In genomic region chr11:81420668-81421550, GRCh38 we compare ENCODE assay signal across 19 cellular contexts.
DNase-seq lines count a peak whose midpoint lies in the region; ATAC-seq, FAIRE-seq and TF ChIP-seq lines count a peak whose summit lies in the region.
"Had no signal": no experiment of that assay in that cellular context is flagged by ENCODE, and none has a peak within 500 bp of the region (broad histone marks: within the 10 kb centered on the region; RNA-seq: fewer than 3 reads in every experiment).

No MANE protein-coding gene starts in this region.

- H3K27ac ChIP-seq in caudate nucleus (ENCODE audit: low read depth, low read length) (no peak overlapping the region), left lung (no peak overlapping the region), upper lobe of right lung (no peak overlapping the region)

- H3K27me3 ChIP-seq in left lung (no peaks in the 10 kb centered on the region), upper lobe of right lung (no peaks in the 10 kb centered on the region)

- H3K27me3 Mint-ChIP-seq in neural crest cell (ENCODE audit: low read depth): no peaks in the 10 kb centered on the region
- H3K27me3 Mint-ChIP-seq: activated naive CD4-positive, alpha-beta T cell treated with anti-CD3 and anti-CD28 coated beads, Interleukin-2, amount 50 U/mL, for 24 hours had no signal

- no peak for FAIRE-seq in D721Med (lab: Jason Lieb, UNC)
- FAIRE-seq: GM12878 had no signal

- DNase-seq in D721Med (ENCODE audit: insufficient read length, low spot score): no peak
- peak; percentile 88 for DNase-seq in NCI-H82 (lab: John Stamatoyannopoulos, UW)
- DNase-seq in left ventricle myocardium superior: no peak
- no peak for DNase-seq in neural crest cell (ENCODE audit: low read depth, low spot score)
- no peak for DNase-seq in caudate nucleus (lab: John Stamatoyannopoulos, UW)
- DNase-seq in left lung: no peak
- no peak for DNase-seq in upper lobe of right lung
- DNase-seq: activated CD4-positive, alpha-beta T cell treated with anti-CD3 and anti-CD28 coated beads, Interleukin-2, amount 50 U/mL, for 48 hours; COR-L47; cortex of kidney; GDM1; KG1; NCI-H1105; NCI-H69; stimulated activated CD4-positive, alpha-beta T cell treated with anti-CD3 and anti-CD28 coated beads, Interleukin-4, amount 100 ng/mL, for 1 hour; SW 1271 had no signal

- no peak overlapping the region for H3K4me3 Mint-ChIP-seq in neural crest cell
- H3K4me3 Mint-ChIP-seq: activated naive CD4-positive, alpha-beta T cell treated with anti-CD3 and anti-CD28 coated beads, Interleukin-2, amount 50 U/mL, for 24 hours had no signal

- peaks cover 12% of the 10 kb centered on the region for H3K4me1 Mint-ChIP-seq in neural crest cell
- H3K4me1 Mint-ChIP-seq: activated naive CD4-positive, alpha-beta T cell treated with anti-CD3 and anti-CD28 coated beads, Interleukin-2, amount 50 U/mL, for 24 hours had no signal

- ATAC-seq in left ventricle myocardium superior (peak; percentile 74), left lung (no peak), GM21381 (IDR thresholded peaks at IDR 0.05; ENCODE audit: unreplicated experiment) (no peak), upper lobe of right lung (no peak)
- ATAC-seq: GM12878 had no signal

- H3K36me3 ChIP-seq in left lung (no peaks in the 10 kb centered on the region), upper lobe of right lung (no peaks in the 10 kb centered on the region)

- H3K9me3 ChIP-seq in left lung (peaks cover 0 to 1% of the 10 kb centered on the region in 2 donors), upper lobe of right lung (no peaks in the 10 kb centered on the region)

- H3K27ac Mint-ChIP-seq in neural crest cell (ENCODE audit: unreplicated experiment): no peak overlapping the region
- H3K27ac Mint-ChIP-seq: activated naive CD4-positive, alpha-beta T cell treated with anti-CD3 and anti-CD28 coated beads, Interleukin-2, amount 50 U/mL, for 24 hours had no signal

- intact Hi-C loops in left ventricle myocardium superior (cut with micrococcal nuclease) (no loop called here), left lung (cut with DNase I) (no loop called here), upper lobe of right lung (cut with DNase I) (no loop called here)

- no peaks in the 10 kb centered on the region for H3K9me3 Mint-ChIP-seq in neural crest cell
- H3K9me3 Mint-ChIP-seq: activated naive CD4-positive, alpha-beta T cell treated with anti-CD3 and anti-CD28 coated beads, Interleukin-2, amount 50 U/mL, for 24 hours had no signal

- H3K4me3 ChIP-seq in left lung (no peak overlapping the region), upper lobe of right lung (no peak overlapping the region)
- H3K4me3 ChIP-seq: GM12878 had no signal

- H3K4me1 ChIP-seq in left lung (no peaks in the 10 kb centered on the region), upper lobe of right lung (no peaks in the 10 kb centered on the region)

- no peaks in the 10 kb centered on the region for H3K36me3 Mint-ChIP-seq in neural crest cell (ENCODE audit: low read depth)
- H3K36me3 Mint-ChIP-seq: activated naive CD4-positive, alpha-beta T cell treated with anti-CD3 and anti-CD28 coated beads, Interleukin-2, amount 50 U/mL, for 24 hours had no signal

- TF ChIP-seq CTCF in D721Med (IDR thresholded peaks at IDR 0.05; ENCODE audit: insufficient read depth, missing control alignments) (peak; percentile 46), neural crest cell (conservative IDR thresholded peaks at IDR 0.05) (peak; percentile 38), left lung (IDR thresholded peaks at IDR 0.05) (no peak), upper lobe of right lung (IDR thresholded peaks at IDR 0.05) (no peak)

Comparison
In these comparisons a context has a peak if more than half of its experiments do, and no peak if none do; other contexts are left out.
1. CTCF ChIP-seq: peak in D721Med (single experiment) and neural crest cell (single experiment); none in left lung (0 of 2) and upper lobe of right lung (single experiment).